Comparison of ENCODE assay signal across 12 cellular contexts in genomic region chr4:98574816-98575215, GRCh38.
"Had no signal": no experiment of that assay in that cellular context is flagged by ENCODE, and none has a peak within 500 bp of the region (broad histone marks: within the 10 kb centered on the region; RNA-seq: fewer than 3 reads in every experiment).

No MANE protein-coding gene starts in this region.

- DNase-seq: activated CD4-positive, alpha-beta T cell treated with anti-CD3 and anti-CD28 coated beads for 1 hour; activated CD4-positive, alpha-beta T cell treated with anti-CD3 and anti-CD28 coated beads, Interleukin-2, amount 50 U/mL, for 48 hours; activated effector memory CD4-positive, alpha-beta T cell treated with Interleukin-2 at 50 U/mL for 16 hours; activated naive CD4-positive, alpha-beta T cell treated with anti-CD3 and anti-CD28 coated beads, Interleukin-2, amount 50 U/mL, for 16 hours; activated T-cell treated with anti-CD3 and anti-CD28 coated beads, Interleukin-2, amount 50 U/mL, for 24 hours; erythroblast; stimulated activated CD4-positive, alpha-beta T cell treated with anti-CD3 and anti-CD28 coated beads, Interleukin-12 subunit alpha, Interleukin-12 subunit beta, amount 100 ng/mL, for 4 hours; stimulated activated CD4-positive, alpha-beta T cell treated with anti-CD3 and anti-CD28 coated beads, Interleukin-2, amount 100 ng/mL, for 24 hours had no signal

- H3K27me3 Mint-ChIP-seq: activated T-cell treated with anti-CD3 and anti-CD28 coated beads, Interleukin-2, amount 50 U/mL, for 24 hours; memory B cell had no signal

- H3K4me3 ChIP-seq: dorsolateral prefrontal cortex had no signal

- ATAC-seq: left lobe of liver; stimulated activated effector memory CD8-positive, alpha-beta T cell treated with anti-CD3 and anti-CD28 coated beads, Interleukin-12 subunit alpha, Interleukin-12 subunit beta, amount 100 ng/mL, for 72 hours had no signal

- H3K9me3 Mint-ChIP-seq: activated T-cell treated with anti-CD3 and anti-CD28 coated beads, Interleukin-2, amount 50 U/mL, for 24 hours; memory B cell; stimulated activated effector memory CD8-positive, alpha-beta T cell treated with anti-CD3 and anti-CD28 coated beads, Interleukin-12 subunit alpha, Interleukin-12 subunit beta, amount 100 ng/mL, for 72 hours had no signal

- H3K36me3 Mint-ChIP-seq: stimulated activated effector memory CD8-positive, alpha-beta T cell treated with anti-CD3 and anti-CD28 coated beads, Interleukin-12 subunit alpha, Interleukin-12 subunit beta, amount 100 ng/mL, for 72 hours had no signal

- H3K27ac Mint-ChIP-seq: activated T-cell treated with anti-CD3 and anti-CD28 coated beads, Interleukin-2, amount 50 U/mL, for 24 hours; memory B cell; stimulated activated effector memory CD8-positive, alpha-beta T cell treated with anti-CD3 and anti-CD28 coated beads, Interleukin-12 subunit alpha, Interleukin-12 subunit beta, amount 100 ng/mL, for 72 hours had no signal

- H3K27me3 ChIP-seq: dorsolateral prefrontal cortex had no signal

- H3K4me3 Mint-ChIP-seq: activated T-cell treated with anti-CD3 and anti-CD28 coated beads, Interleukin-2, amount 50 U/mL, for 24 hours; memory B cell; stimulated activated effector memory CD8-positive, alpha-beta T cell treated with anti-CD3 and anti-CD28 coated beads, Interleukin-12 subunit alpha, Interleukin-12 subunit beta, amount 100 ng/mL, for 72 hours had no signal
